In the genomic region with DNA sequence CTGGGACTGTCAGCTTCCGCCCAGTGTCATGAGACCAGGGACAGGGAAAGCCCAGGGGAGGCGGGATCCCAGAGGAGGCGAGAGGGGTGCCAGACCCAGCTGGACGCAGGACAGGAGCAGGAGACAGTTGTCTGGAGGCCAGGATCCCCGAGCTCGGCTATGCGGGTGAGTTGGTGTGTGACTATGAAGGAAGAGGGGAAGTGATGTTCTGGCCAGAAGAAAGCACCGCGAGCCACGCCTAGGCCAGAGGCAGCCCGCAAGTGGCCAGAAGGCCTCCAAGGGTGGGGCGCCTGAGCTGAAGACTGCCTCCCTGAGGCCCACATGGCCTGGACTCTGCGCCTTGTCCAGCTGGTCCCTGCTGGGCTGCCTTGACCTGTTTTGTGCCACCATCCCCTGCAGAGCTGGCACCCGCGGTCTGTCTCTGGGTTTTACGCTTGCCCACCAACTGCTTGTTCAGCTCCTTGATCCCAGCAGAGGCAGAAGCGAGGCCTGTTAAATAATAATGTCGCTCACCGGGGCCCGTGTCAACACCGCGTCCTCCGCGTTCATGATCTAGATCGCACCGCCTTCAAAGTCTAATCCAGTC, we compare ENCODE assay signal across 25 cellular contexts.
DNase-seq lines count a peak whose midpoint lies in the region; ATAC-seq, FAIRE-seq and TF ChIP-seq lines count a peak whose summit lies in the region.
"Had no signal": no experiment of that assay in that cellular context is flagged by ENCODE, and none has a peak within 500 bp of the region (broad histone marks: within the 10 kb centered on the region; RNA-seq: fewer than 3 reads in every experiment).

No MANE protein-coding gene starts in this region.

- TF ChIP-seq POLR2A in HepG2 (IDR thresholded peaks at IDR 0.05; ENCODE audit: insufficient read depth in 1 of 2, low read depth in 2 of 2, low read length in 2 of 2) (no peak), right lobe of liver (IDR thresholded peaks at IDR 0.05) (no peak), Peyer's patch (IDR thresholded peaks at IDR 0.05) (no peak)

- in situ Hi-C loops in HepG2 (cut with HindIII; ENCODE audit: extremely low pct_ligation_motif_present, low pct_unique_long_range_greater_than_20kb): no loop called here

- H3K4me1 ChIP-seq in HepG2 (ENCODE audit: insufficient read depth, low read length): no peaks in the 10 kb centered on the region
- peaks cover 0 to 4% (median 0%) of the 10 kb centered on the region in 4 donors for H3K4me1 ChIP-seq in right lobe of liver
- no peaks in the 10 kb centered on the region for H3K4me1 ChIP-seq in Peyer's patch
- H3K4me1 ChIP-seq: SJSA1 had no signal

- no peak for TF ChIP-seq RAD21 in HepG2 (CRISPR knock-in tag; IDR thresholded peaks at IDR 0.05)

- H3K4me3 ChIP-seq in HepG2 (replicated peaks in 1 of 3; ENCODE audit: insufficient read depth in 1 of 3, low read depth in 2 of 3, low read length in 3 of 3) (no peak overlapping the region), right lobe of liver (no peak overlapping the region), Peyer's patch (no peak overlapping the region), H7 (ENCODE audit: insufficient read depth, low read depth, low read length) (no peak overlapping the region)
- H3K4me3 ChIP-seq: esophagus muscularis mucosa, GM23338, PC-9, SJSA1, transverse colon had no signal

- CTCF ChIA-PET in HepG2 (lab: Yijun Ruan, JAX; ENCODE audit: low intra/inter-chr PET ratio, low total read pairs): no interaction called here

- no peaks in the 10 kb centered on the region for H3K79me2 ChIP-seq in HepG2 (ENCODE audit: insufficient read depth, low read length)

- H3K27me3 ChIP-seq in HepG2 (ENCODE audit: control insufficient read depth in 1 of 2, insufficient read depth in 2 of 2, low read length in 2 of 2) (no peaks in the 10 kb centered on the region; a peak in 1 of 5 replicates), right lobe of liver (no peaks in the 10 kb centered on the region), Peyer's patch (no peaks in the 10 kb centered on the region), H7 (ENCODE audit: control insufficient read depth, insufficient read depth, low read length) (no peaks in the 10 kb centered on the region)
- H3K27me3 ChIP-seq: esophagus muscularis mucosa, SJSA1, transverse colon had no signal

- POLR2A ChIA-PET in HepG2 (lab: Yijun Ruan, JAX): no interaction called here

- 96% methylated on average over 25 of the region's 26 CpGs for WGBS in HepG2 (ENCODE audit: low lambda C conversion rate)
- 95% methylated on average over 11 of the region's 26 CpGs for WGBS in right lobe of liver (ENCODE audit: insufficient coverage, low coverage, low lambda C conversion rate, missing lambda C conversion rate)

- H3K27ac ChIP-seq in HepG2 (ENCODE audit: extremely low read length, insufficient read depth, low read length): no peak overlapping the region
- no peak overlapping the region for H3K27ac ChIP-seq in right lobe of liver
- no peak overlapping the region for H3K27ac ChIP-seq in Peyer's patch
- H3K27ac ChIP-seq: 22Rv1, PC-9, SJSA1, transverse colon had no signal

- TF ChIP-seq EP300 in HepG2 (IDR thresholded peaks at IDR 0.05; ENCODE audit: low read depth in 2 of 2, low read length in 2 of 2): no peak
- TF ChIP-seq EP300 in HepG2 (CRISPR knock-in tag; IDR thresholded peaks at IDR 0.05; ENCODE audit: borderline replicate concordance): no peak

- FAIRE-seq in HepG2 (lab: Jason Lieb, UNC): no peak
- FAIRE-seq: GM12891 had no signal

- BruUV-seq in HepG2 (replicated peaks; lab: Mats Ljungman, UMichigan): no TSS peak

- TF ChIP-seq CTCF in HepG2 (CRISPR knock-in tag; IDR thresholded peaks at IDR 0.05): no peak
- no peak for TF ChIP-seq CTCF in right lobe of liver (IDR thresholded peaks at IDR 0.05)
- no peak for TF ChIP-seq CTCF in Peyer's patch (IDR thresholded peaks at IDR 0.05)

- H2AFZ ChIP-seq in HepG2 (ENCODE audit: low read length): no peak overlapping the region
- H2AFZ ChIP-seq: GM23338, PC-9 had no signal

- intact Hi-C loops in HepG2 (cut with micrococcal nuclease; ENCODE audit: unreplicated experiment) (no loop called here), right lobe of liver (cut with DNase I) (no loop called here), cardiac septum (cut with DNase I) (loop anchor here (5.0 to 10.0 kb wide), 3 partner anchors 157 to 905 kb away; no protein-coding TSS in a partner anchor)

- no peak for ATAC-seq in HepG2
- no peak for ATAC-seq in right lobe of liver
- ATAC-seq in GM18909 (IDR thresholded peaks at IDR 0.05; ENCODE audit: poor library complexity, unreplicated experiment): no peak
- no peak for ATAC-seq in GM21526 (IDR thresholded peaks at IDR 0.05; ENCODE audit: low FRiP score, unreplicated experiment)

- H3K4me2 ChIP-seq in HepG2 (ENCODE audit: low read depth, low read length): no peak overlapping the region
- H3K4me2 ChIP-seq: GM23338, PC-9 had no signal

- no peak for DNase-seq in HepG2 (ENCODE audit: low spot score)
- no peak for DNase-seq in right lobe of liver
- peak; percentile 85 for DNase-seq in cardiac septum (ENCODE audit: low spot score)
- peak; percentile 37 for DNase-seq in midbrain (lab: John Stamatoyannopoulos, UW)
- DNase-seq in Peyer's patch: no peak
- DNase-seq in H7: no peak
- DNase-seq: activated CD4-positive, alpha-beta T cell treated with anti-CD3 and anti-CD28 coated beads for 4 hours; activated naive CD4-positive, alpha-beta T cell treated with anti-CD3 and anti-CD28 coated beads, Interleukin-2, amount 50 U/mL, for 16 hours; AML-193; DMS79; effector memory CD4-positive, alpha-beta T cell; IMR-90; NCI-H1417; NCI-H2107; NCI-H510A; PC-9; stimulated activated CD4-positive, alpha-beta T cell treated with anti-CD3 and anti-CD28 coated beads, Interleukin-12 subunit alpha, Interleukin-12 subunit beta, amount 100 ng/mL, for 4 hours; transverse colon had no signal

- peaks cover 42 to 84% of the 10 kb centered on the region in 2 experiments for H3K36me3 ChIP-seq in HepG2 (replicated peaks in 1 of 2; ENCODE audit: control insufficient read depth in 1 of 2, insufficient read depth in 2 of 2, low read length in 2 of 2)
- H3K36me3 ChIP-seq in right lobe of liver: peaks cover 0 to 84% (median 36%) of the 10 kb centered on the region in 4 donors
- H3K36me3 ChIP-seq in Peyer's patch: peaks cover 0 to 42% (median 0%) of the 10 kb centered on the region in 3 donors
- H3K36me3 ChIP-seq in H7 (replicated peaks; ENCODE audit: control insufficient read depth, insufficient read depth, low read length): peaks cover 8% of the 10 kb centered on the region

- H3K9ac ChIP-seq in HepG2 (ENCODE audit: insufficient read depth, low read depth, low read length): no peak overlapping the region

- no peaks in the 10 kb centered on the region for H3K9me3 ChIP-seq in HepG2 (ENCODE audit: low read length)
- no peaks in the 10 kb centered on the region for H3K9me3 ChIP-seq in right lobe of liver
- no peaks in the 10 kb centered on the region for H3K9me3 ChIP-seq in Peyer's patch
- H3K9me3 ChIP-seq: esophagus muscularis mucosa, SJSA1, transverse colon had no signal

- H4K20me1 ChIP-seq in HepG2 (ENCODE audit: insufficient read depth, low read length): peaks cover 65% of the 10 kb centered on the region; the same call in 1 of the 2 replicates

TF ChIP-seq in HepG2, 621 proteins besides CTCF, POLR2A, EP300 and RAD21:
- TF ChIP-seq ZNF776 (CRISPR knock-in tag; IDR thresholded peaks at IDR 0.05) (no peak), AGO2 (optimal IDR thresholded peaks at IDR 0.05; ENCODE audit: low read depth, low read length) (peak; percentile 58)

Comparison
In these comparisons a context has a peak if more than half of its experiments do, and no peak if none do; other contexts are left out.
1. DNase-seq: peak in cardiac septum (single experiment) and midbrain (single experiment); none in HepG2 (single experiment), right lobe of liver (0 of 3), Peyer's patch (0 of 3) and H7 (single experiment).